In genomic region chr16:29726845-29727379, GRCh38 we compare ENCODE assay signal across 19 cellular contexts. TPM values are rescaled to one million over a fixed set of nuclear protein-coding genes. Genes with fewer than 3 reads are reported as not detected.
"Had no signal": no experiment of that assay in that cellular context is flagged by ENCODE, and none has a peak within 500 bp of the region (broad histone marks: within the 10 kb centered on the region; RNA-seq: fewer than 3 reads in every experiment).

No MANE protein-coding gene starts in this region.

- DNase-seq: activated naive CD4-positive, alpha-beta T cell treated with Interleukin-2 at 50 U/mL for 16 hours; activated T-cell treated with anti-CD3 and anti-CD28 coated beads for 4 hours; anterior cingulate cortex; left colon; lower lobe of right lung; midbrain; stimulated activated CD4-positive, alpha-beta T cell treated with anti-CD3 and anti-CD28 coated beads, Interleukin-2, amount 100 ng/mL, for 48 hours; T-helper 2 cell; thyroid gland; uterus had no signal

- H3K4me1 ChIP-seq: uterus had no signal

- FAIRE-seq: bronchial epithelial cell, endometrium, islet of Langerhans, TTC549 had no signal

- H3K27me3 Mint-ChIP-seq: stimulated activated memory B cell treated with anti-CD40 and anti-IgM and Interleukin-4, amounts not matched to agents 10 μg/mL and 1 μg/mL and 100 μg/mL, for 72 hours had no signal

- H3K4me3 ChIP-seq: lower lobe of right lung, thyroid gland, uterus had no signal

- ATAC-seq: activated CD4-positive, CD25-positive, alpha-beta regulatory T cell treated with anti-CD3 and anti-CD28 coated beads, Interleukin-2, amount 50 U/mL, for 24 hours; left colon; lower lobe of right lung; stimulated activated memory B cell treated with anti-CD40 and anti-IgM and Interleukin-4, amounts not matched to agents 10 μg/mL and 1 μg/mL and 100 μg/mL, for 72 hours had no signal

- H3K36me3 ChIP-seq: lower lobe of right lung, thyroid gland, uterus had no signal

- H3K9me3 ChIP-seq: lower lobe of right lung, thyroid gland, uterus had no signal

- H3K4me3 Mint-ChIP-seq: stimulated activated memory B cell treated with anti-CD40 and anti-IgM and Interleukin-4, amounts not matched to agents 10 μg/mL and 1 μg/mL and 100 μg/mL, for 72 hours had no signal

- H3K27me3 ChIP-seq: thyroid gland, uterus had no signal

- H3K27ac ChIP-seq: lower lobe of right lung, thyroid gland, uterus had no signal

- H3K36me3 Mint-ChIP-seq: stimulated activated memory B cell treated with anti-CD40 and anti-IgM and Interleukin-4, amounts not matched to agents 10 μg/mL and 1 μg/mL and 100 μg/mL, for 72 hours had no signal

- H3K9me3 Mint-ChIP-seq: stimulated activated memory B cell treated with anti-CD40 and anti-IgM and Interleukin-4, amounts not matched to agents 10 μg/mL and 1 μg/mL and 100 μg/mL, for 72 hours had no signal

RNA-seq across cellular contexts. Expression of gene C16orf54, which starts 18.9 kb away (rescaled TPM):
- total RNA-seq: bronchial epithelial cell, myocyte, osteocyte had no signal
- polyA plus RNA-seq: neural cell had no signal

RNA-seq across cellular contexts. Expression of gene ZG16, which starts 51.1 kb away (rescaled TPM):
- total RNA-seq: bronchial epithelial cell, lower lobe of right lung, myocyte, osteocyte, thyroid gland had no signal
- polyA plus RNA-seq: neural cell had no signal
